1 cellular context compared by ENCODE assay signal in genomic region chr12:54092943-54093342, GRCh38. TPM values are rescaled to one million over a fixed set of nuclear protein-coding genes. Genes with fewer than 3 reads are reported as not detected.
"Had no signal": no experiment of that assay in that cellular context is flagged by ENCODE, and none has a peak within 500 bp of the region (broad histone marks: within the 10 kb centered on the region; RNA-seq: fewer than 3 reads in every experiment).

No MANE protein-coding gene starts in this region.

RNA-seq across cellular contexts. Expression of gene HOXC4, which starts 39.3 kb away (rescaled TPM):
- total RNA-seq: HepG2 had no signal
- polyA plus RNA-seq: HepG2 had no signal
